1 cellular context compared by ENCODE assay signal in genomic region chr12:91111366-91112321, GRCh38.
TF ChIP-seq lines count a peak whose summit lies in the region.

A gene with protein sequence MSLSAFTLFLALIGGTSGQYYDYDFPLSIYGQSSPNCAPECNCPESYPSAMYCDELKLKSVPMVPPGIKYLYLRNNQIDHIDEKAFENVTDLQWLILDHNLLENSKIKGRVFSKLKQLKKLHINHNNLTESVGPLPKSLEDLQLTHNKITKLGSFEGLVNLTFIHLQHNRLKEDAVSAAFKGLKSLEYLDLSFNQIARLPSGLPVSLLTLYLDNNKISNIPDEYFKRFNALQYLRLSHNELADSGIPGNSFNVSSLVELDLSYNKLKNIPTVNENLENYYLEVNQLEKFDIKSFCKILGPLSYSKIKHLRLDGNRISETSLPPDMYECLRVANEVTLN (minus strand): TSS chr12:91111494. CDS start chr12:91108979, 2,515 bp downstream.

TF ChIP-seq in H1, 55 proteins besides CTCF, POLR2A, EP300 and RAD21 (continued from another document):
- TF ChIP-seq CHD7 (IDR thresholded peaks at IDR 0.05; ENCODE audit: insufficient replicate concordance, low read length) = no peak
